In genomic region chr6:131629656-131630055, GRCh38 we compare ENCODE assay signal across 14 cellular contexts. TPM values are rescaled to one million over a fixed set of nuclear protein-coding genes. Genes with fewer than 3 reads are reported as not detected.
DNase-seq lines count a peak whose midpoint lies in the region; ATAC-seq and TF ChIP-seq lines count a peak whose summit lies in the region.
"Had no signal": no experiment of that assay in that cellular context is flagged by ENCODE, and none has a peak within 500 bp of the region (broad histone marks: within the 10 kb centered on the region; RNA-seq: fewer than 3 reads in every experiment).

No MANE protein-coding gene starts in this region.

- H3K27me3 ChIP-seq in suprapubic skin, result no peaks in the 10 kb centered on the region
- H3K27me3 ChIP-seq: adrenal gland, dorsolateral prefrontal cortex had no signal

- peaks cover 5% of the 10 kb centered on the region for H3K36me3 ChIP-seq in suprapubic skin
- H3K36me3 ChIP-seq: adrenal gland had no signal

- peaks cover 48% of the 10 kb centered on the region for H3K4me1 ChIP-seq in suprapubic skin

- peaks cover 2% of the 10 kb centered on the region for H3K36me3 Mint-ChIP-seq in activated CD4-positive, alpha-beta T cell treated with anti-CD3 and anti-CD28 coated beads for 36 hours (ENCODE audit: low read depth)

- no peak for TF ChIP-seq POLR2A in suprapubic skin (IDR thresholded peaks at IDR 0.05)

- H3K4me3 Mint-ChIP-seq in activated CD4-positive, alpha-beta T cell treated with anti-CD3 and anti-CD28 coated beads for 36 hours, result no peak overlapping the region

- TF ChIP-seq EP300 in suprapubic skin (IDR thresholded peaks at IDR 0.05), result no peak

- peak; percentile 21 for DNase-seq in activated CD4-positive, alpha-beta T cell treated with anti-CD3 and anti-CD28 coated beads for 36 hours
- no peak for DNase-seq in activated CD4-positive, alpha-beta T cell treated with anti-CD3 and anti-CD28 coated beads for 1 hour
- peak; percentile 51 for DNase-seq in T1000 (lab: John Stamatoyannopoulos, UW)
- peak; percentile 18 for DNase-seq in globus pallidus (ENCODE audit: low spot score)
- no peak for DNase-seq in suprapubic skin (ENCODE audit: low spot score in 2 of 2)
- no peak for DNase-seq in HCEC 1CT
- DNase-seq in HPDE6-E6E7 (ENCODE audit: extremely low spot score), result no peak
- DNase-seq: adrenal gland, naive B cell had no signal

- ATAC-seq in activated CD4-positive, alpha-beta T cell treated with anti-CD3 and anti-CD28 coated beads for 36 hours, result peak; percentile 25
- no peak for ATAC-seq in GM18498 (IDR thresholded peaks at IDR 0.05; ENCODE audit: unreplicated experiment)
- ATAC-seq: GM12878, sciatic nerve had no signal

- no peaks in the 10 kb centered on the region for H3K9me3 ChIP-seq in suprapubic skin
- H3K9me3 ChIP-seq: adrenal gland had no signal

- CTCF ChIA-PET in activated CD4-positive, alpha-beta T cell treated with anti-CD3 and anti-CD28 coated beads for 36 hours (lab: Charles Lee), result interaction anchor here (0.7 to 3.1 kb wide), 4 partner anchors 10 to 17 kb away, joined by 3 to 24 read pairs (median 10); no protein-coding TSS in a partner anchor

- no peaks in the 10 kb centered on the region for H3K9me3 Mint-ChIP-seq in activated CD4-positive, alpha-beta T cell treated with anti-CD3 and anti-CD28 coated beads for 36 hours (ENCODE audit: low read depth)
- H3K9me3 Mint-ChIP-seq: naive B cell had no signal

- POLR2A ChIA-PET in activated CD4-positive, alpha-beta T cell treated with anti-CD3 and anti-CD28 coated beads for 36 hours (lab: Charles Lee), result no interaction called here

- no peak overlapping the region for H3K4me3 ChIP-seq in suprapubic skin
- H3K4me3 ChIP-seq: adrenal gland, GM12878 had no signal

- H3K4me1 Mint-ChIP-seq in activated CD4-positive, alpha-beta T cell treated with anti-CD3 and anti-CD28 coated beads for 36 hours, result peaks cover 26% of the 10 kb centered on the region

- H3K27me3 Mint-ChIP-seq in activated CD4-positive, alpha-beta T cell treated with anti-CD3 and anti-CD28 coated beads for 36 hours, result no peaks in the 10 kb centered on the region
- H3K27me3 Mint-ChIP-seq: naive B cell had no signal

- intact Hi-C loops in activated CD4-positive, alpha-beta T cell treated with anti-CD3 and anti-CD28 coated beads for 36 hours (cut with DNase I, micrococcal nuclease), result loop anchor here (2.0 to 5.0 kb wide), 8 partner anchors 58 to 1183 kb away; partner anchors contain the start of genes AKAP7 (in 1 of the 2), EPB41L2 (in 1 of the 2) and RPS12 (in 1 of the 2)

- H3K27ac Mint-ChIP-seq in activated CD4-positive, alpha-beta T cell treated with anti-CD3 and anti-CD28 coated beads for 36 hours, result no peak overlapping the region
- H3K27ac Mint-ChIP-seq: naive B cell had no signal

- no peak for TF ChIP-seq CTCF in suprapubic skin (IDR thresholded peaks at IDR 0.05)

- WGBS in suprapubic skin, result 40% methylated on average over 2 of the region's 2 CpGs

- H3K27ac ChIP-seq in suprapubic skin, result peak overlapping the region; percentile 44
- H3K27ac ChIP-seq: adrenal gland had no signal

RNA-seq across cellular contexts. Expression of gene MED23, which starts 1.6 kb away (rescaled TPM):
- 10 to 100 TPM; 23.9 to 26.0 TPM for total RNA-seq in activated CD4-positive, alpha-beta T cell treated with anti-CD3 and anti-CD28 coated beads for 36 hours
- 10 to 100 TPM; 19.4 to 54.9 (median 35.2) TPM for total RNA-seq in suprapubic skin

RNA-seq across cellular contexts. Expression of gene ENPP3, which starts 7.4 kb away (rescaled TPM):
- total RNA-seq in activated CD4-positive, alpha-beta T cell treated with anti-CD3 and anti-CD28 coated beads for 36 hours, result under 1 TPM; 0.57 to 0.58 TPM
- 1 to 10 TPM in 1 of 4 donors, under 1 TPM in 3; 0.15 to 3.1 (median 0.68) TPM for total RNA-seq in suprapubic skin
- total RNA-seq: GM12878, H4 had no signal

RNA-seq across cellular contexts. Expression of gene ARG1, which starts 56.6 kb away (rescaled TPM):
- not detected for total RNA-seq in activated CD4-positive, alpha-beta T cell treated with anti-CD3 and anti-CD28 coated beads for 36 hours
- total RNA-seq in suprapubic skin, result 100 to 1,000 TPM in 2 of 4 donors, 10 to 100 TPM in 2; 31.8 to 150 (median 102) TPM
- total RNA-seq: H4 had no signal

Comparison
In these comparisons a context has a peak if more than half of its experiments do, and no peak if none do; other contexts are left out.
1. DNase-seq: peak in activated CD4-positive, alpha-beta T cell treated with anti-CD3 and anti-CD28 coated beads for 36 hours (single experiment), T1000 (single experiment) and globus pallidus (single experiment); none in activated CD4-positive, alpha-beta T cell treated with anti-CD3 and anti-CD28 coated beads for 1 hour (single experiment), suprapubic skin (0 of 2), HCEC 1CT (single experiment) and HPDE6-E6E7 (single experiment).
2. RNA of gene ARG1, which starts 56.6 kb away (total RNA-seq): 31.8 to 150 TPM in suprapubic skin; not detected in activated CD4-positive, alpha-beta T cell treated with anti-CD3 and anti-CD28 coated beads for 36 hours; every median in the first group is over 10 times any median in the second.